ENCODE assay signal across 8 cellular contexts in the genomic region with DNA sequence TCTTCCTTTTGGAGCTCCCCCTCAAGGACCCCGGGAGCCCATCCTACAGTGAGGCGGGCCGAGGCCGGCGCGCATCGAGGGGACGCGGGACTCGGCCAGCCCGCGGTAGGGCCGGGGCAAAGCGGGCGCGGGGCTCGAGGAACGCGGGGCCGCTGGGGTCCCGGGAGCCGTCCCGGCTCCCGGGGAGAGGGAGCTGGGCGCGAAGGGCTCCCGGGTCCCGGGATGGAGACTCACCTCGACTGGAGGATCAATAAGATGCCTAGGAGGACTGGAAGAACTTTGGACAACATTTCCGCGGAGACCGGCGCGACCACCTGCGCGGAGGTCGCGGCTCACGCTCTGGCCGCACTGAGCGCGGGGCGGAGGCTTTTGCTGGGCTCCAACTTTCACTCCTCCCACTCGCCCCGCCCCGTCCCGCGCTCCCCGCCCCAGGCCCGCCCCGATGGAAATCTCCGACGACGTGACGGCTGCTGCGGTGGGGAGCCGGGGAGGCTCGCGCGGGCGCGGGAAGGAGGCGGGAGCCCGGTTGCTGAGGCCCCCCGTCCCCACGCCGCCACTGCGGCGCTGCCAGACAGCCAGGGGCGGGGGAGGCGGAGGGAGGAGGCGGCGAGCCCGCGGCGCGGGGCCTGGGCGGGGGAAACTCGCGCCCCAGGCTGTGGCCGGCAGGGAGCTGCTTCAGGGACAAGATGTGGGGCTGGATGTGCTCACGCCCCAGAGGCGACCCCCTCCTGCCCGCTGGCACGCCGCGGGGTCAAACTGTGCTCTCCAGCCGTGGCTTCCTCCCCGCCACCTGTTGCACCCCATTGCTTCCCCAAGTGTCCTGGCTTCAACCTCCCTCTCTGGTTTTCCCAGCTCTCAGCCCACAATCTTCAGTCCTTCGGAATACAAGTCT. TPM values are rescaled to one million over a fixed set of nuclear protein-coding genes. Genes with fewer than 3 reads are reported as not detected.
DNase-seq lines count a peak whose midpoint lies in the region; ATAC-seq and TF ChIP-seq lines count a peak whose summit lies in the region.

A gene with protein sequence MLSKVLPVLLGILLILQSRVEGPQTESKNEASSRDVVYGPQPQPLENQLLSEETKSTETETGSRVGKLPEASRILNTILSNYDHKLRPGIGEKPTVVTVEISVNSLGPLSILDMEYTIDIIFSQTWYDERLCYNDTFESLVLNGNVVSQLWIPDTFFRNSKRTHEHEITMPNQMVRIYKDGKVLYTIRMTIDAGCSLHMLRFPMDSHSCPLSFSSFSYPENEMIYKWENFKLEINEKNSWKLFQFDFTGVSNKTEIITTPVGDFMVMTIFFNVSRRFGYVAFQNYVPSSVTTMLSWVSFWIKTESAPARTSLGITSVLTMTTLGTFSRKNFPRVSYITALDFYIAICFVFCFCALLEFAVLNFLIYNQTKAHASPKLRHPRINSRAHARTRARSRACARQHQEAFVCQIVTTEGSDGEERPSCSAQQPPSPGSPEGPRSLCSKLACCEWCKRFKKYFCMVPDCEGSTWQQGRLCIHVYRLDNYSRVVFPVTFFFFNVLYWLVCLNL (minus strand): TSS at position 341 of the 892 bp plus-strand sequence. CDS start 51 bp downstream, at position 290.

- peak; percentile 23 for DNase-seq in activated naive CD4-positive, alpha-beta T cell treated with anti-CD3 and anti-CD28 coated beads, Interleukin-2, amount 10 ng/mL, durations not matched to agents 7 days and 5 days
- no peak for DNase-seq in activated naive CD4-positive, alpha-beta T cell (lab: John Stamatoyannopoulos, UW)
- DNase-seq in brain microvascular endothelial cell (no peak), islet precursor cell (peak; percentile 76), suprapubic skin (ENCODE audit: low spot score in 2 of 2) (peak in 1 of 2 donors; percentile 74), NCI-H2107 (lab: John Stamatoyannopoulos, UW) (no peak)

- WGBS in suprapubic skin = 70% methylated on average over 19 of the region's 90 CpGs

- in situ Hi-C loops in brain microvascular endothelial cell (cut with HindIII; ENCODE audit: low pct_ligation_motif_present, low sequenced_read_pairs) = no loop called here

- H3K27ac Mint-ChIP-seq in activated naive CD4-positive, alpha-beta T cell treated with anti-CD3 and anti-CD28 coated beads, Interleukin-2, amount 10 ng/mL, durations not matched to agents 7 days and 5 days = no peak within 1 kb of the TSS

- no peaks in the 10 kb centered on the region for H3K4me1 Mint-ChIP-seq in activated naive CD4-positive, alpha-beta T cell treated with anti-CD3 and anti-CD28 coated beads, Interleukin-2, amount 10 ng/mL, durations not matched to agents 7 days and 5 days

- H3K4me1 ChIP-seq in suprapubic skin = peaks cover 15% of the 10 kb centered on the region

- ATAC-seq in GM19397 (IDR thresholded peaks at IDR 0.05; ENCODE audit: unreplicated experiment) (no peak), HG02678 (IDR thresholded peaks at IDR 0.05; ENCODE audit: unreplicated experiment) (no peak)

- peak within 1 kb of the TSS; percentile 69 for H3K4me3 ChIP-seq in brain microvascular endothelial cell (ENCODE audit: low read depth, low read length)
- peak within 1 kb of the TSS; percentile 64 for H3K4me3 ChIP-seq in suprapubic skin

- H3K36me3 ChIP-seq in brain microvascular endothelial cell (replicated peaks) = peaks cover 6% of the 10 kb centered on the region
- peaks cover 3% of the 10 kb centered on the region for H3K36me3 ChIP-seq in suprapubic skin

- no peak for TF ChIP-seq EP300 in suprapubic skin (IDR thresholded peaks at IDR 0.05)

- no peaks in the 10 kb centered on the region for H3K9me3 ChIP-seq in suprapubic skin

- H3K4me3 Mint-ChIP-seq in activated naive CD4-positive, alpha-beta T cell treated with anti-CD3 and anti-CD28 coated beads, Interleukin-2, amount 10 ng/mL, durations not matched to agents 7 days and 5 days = no peak within 1 kb of the TSS

- H3K27me3 ChIP-seq in brain microvascular endothelial cell (replicated peaks) = no peaks in the 10 kb centered on the region
- no peaks in the 10 kb centered on the region for H3K27me3 ChIP-seq in suprapubic skin

- peak in 1 of 2 donors; percentile 52 for TF ChIP-seq POLR2A in suprapubic skin (IDR thresholded peaks at IDR 0.05)

- H3K27ac ChIP-seq in brain microvascular endothelial cell = peak within 1 kb of the TSS; percentile 35
- peak within 1 kb of the TSS; percentile 88 for H3K27ac ChIP-seq in suprapubic skin

- no peaks in the 10 kb centered on the region for H3K9me3 Mint-ChIP-seq in activated naive CD4-positive, alpha-beta T cell treated with anti-CD3 and anti-CD28 coated beads, Interleukin-2, amount 10 ng/mL, durations not matched to agents 7 days and 5 days

- TF ChIP-seq CTCF in brain microvascular endothelial cell (IDR thresholded peaks at IDR 0.05; ENCODE audit: low read depth, low read length, missing control alignments) (no peak), suprapubic skin (IDR thresholded peaks at IDR 0.05) (no peak)

- H3K27me3 Mint-ChIP-seq in activated naive CD4-positive, alpha-beta T cell treated with anti-CD3 and anti-CD28 coated beads, Interleukin-2, amount 10 ng/mL, durations not matched to agents 7 days and 5 days = peaks cover 27% of the 10 kb centered on the region

- no peaks in the 10 kb centered on the region for H3K36me3 Mint-ChIP-seq in activated naive CD4-positive, alpha-beta T cell treated with anti-CD3 and anti-CD28 coated beads, Interleukin-2, amount 10 ng/mL, durations not matched to agents 7 days and 5 days

- CTCF ChIA-PET in activated naive CD4-positive, alpha-beta T cell treated with anti-CD3 and anti-CD28 coated beads, Interleukin-2, amount 10 ng/mL, durations not matched to agents 7 days and 5 days (lab: Charles Lee) = no interaction called here

RNA-seq across cellular contexts. Expression of the gene that starts here (rescaled TPM):
- total RNA-seq in suprapubic skin = 100 to 1,000 TPM in 2 of 4 donors, 10 to 100 TPM in 2; 55.8 to 140 (median 78.7) TPM

Comparison
In these comparisons a context has a peak if more than half of its experiments do, and no peak if none do; other contexts are left out.
1. DNase-seq: peak in activated naive CD4-positive, alpha-beta T cell treated with anti-CD3 and anti-CD28 coated beads, Interleukin-2, amount 10 ng/mL, durations not matched to agents 7 days and 5 days (single experiment) and islet precursor cell (single experiment); none in activated naive CD4-positive, alpha-beta T cell (0 of 4), brain microvascular endothelial cell (single experiment) and NCI-H2107 (single experiment).